1 cellular context compared by ENCODE assay signal in the genomic region with DNA sequence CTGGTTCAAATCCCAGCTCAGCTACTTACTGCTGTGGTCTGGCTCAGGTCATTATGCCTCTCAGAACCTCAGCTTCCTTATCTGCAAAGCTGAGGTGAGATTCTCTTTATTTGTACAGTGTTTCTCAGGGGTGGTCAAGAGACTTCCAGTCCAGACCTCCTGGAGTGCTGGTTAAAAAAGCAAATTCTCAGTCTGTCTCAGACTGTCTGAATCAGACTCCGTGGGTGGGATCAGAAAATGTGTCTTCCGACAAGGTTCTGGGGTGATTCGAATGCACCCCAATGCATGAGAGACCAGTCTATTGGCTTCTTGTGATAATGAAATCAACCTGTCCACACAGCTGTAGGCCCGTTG.
TF ChIP-seq lines count a peak whose summit lies in the region.

No MANE protein-coding gene starts in this region.

TF ChIP-seq in HCT116, 20 proteins besides CTCF, POLR2A, EP300 and RAD21 (continued from another document):
- TF ChIP-seq, protein P1, sequence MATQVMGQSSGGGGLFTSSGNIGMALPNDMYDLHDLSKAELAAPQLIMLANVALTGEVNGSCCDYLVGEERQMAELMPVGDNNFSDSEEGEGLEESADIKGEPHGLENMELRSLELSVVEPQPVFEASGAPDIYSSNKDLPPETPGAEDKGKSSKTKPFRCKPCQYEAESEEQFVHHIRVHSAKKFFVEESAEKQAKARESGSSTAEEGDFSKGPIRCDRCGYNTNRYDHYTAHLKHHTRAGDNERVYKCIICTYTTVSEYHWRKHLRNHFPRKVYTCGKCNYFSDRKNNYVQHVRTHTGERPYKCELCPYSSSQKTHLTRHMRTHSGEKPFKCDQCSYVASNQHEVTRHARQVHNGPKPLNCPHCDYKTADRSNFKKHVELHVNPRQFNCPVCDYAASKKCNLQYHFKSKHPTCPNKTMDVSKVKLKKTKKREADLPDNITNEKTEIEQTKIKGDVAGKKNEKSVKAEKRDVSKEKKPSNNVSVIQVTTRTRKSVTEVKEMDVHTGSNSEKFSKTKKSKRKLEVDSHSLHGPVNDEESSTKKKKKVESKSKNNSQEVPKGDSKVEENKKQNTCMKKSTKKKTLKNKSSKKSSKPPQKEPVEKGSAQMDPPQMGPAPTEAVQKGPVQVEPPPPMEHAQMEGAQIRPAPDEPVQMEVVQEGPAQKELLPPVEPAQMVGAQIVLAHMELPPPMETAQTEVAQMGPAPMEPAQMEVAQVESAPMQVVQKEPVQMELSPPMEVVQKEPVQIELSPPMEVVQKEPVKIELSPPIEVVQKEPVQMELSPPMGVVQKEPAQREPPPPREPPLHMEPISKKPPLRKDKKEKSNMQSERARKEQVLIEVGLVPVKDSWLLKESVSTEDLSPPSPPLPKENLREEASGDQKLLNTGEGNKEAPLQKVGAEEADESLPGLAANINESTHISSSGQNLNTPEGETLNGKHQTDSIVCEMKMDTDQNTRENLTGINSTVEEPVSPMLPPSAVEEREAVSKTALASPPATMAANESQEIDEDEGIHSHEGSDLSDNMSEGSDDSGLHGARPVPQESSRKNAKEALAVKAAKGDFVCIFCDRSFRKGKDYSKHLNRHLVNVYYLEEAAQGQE (IDR thresholded peaks at IDR 0.05; ENCODE audit: low read depth) = no peak
- TF ChIP-seq SIN3A (IDR thresholded peaks at IDR 0.05; ENCODE audit: low read depth) (no peak), ELF1 (IDR thresholded peaks at IDR 0.05; ENCODE audit: borderline replicate concordance, low read depth) (no peak), EGR1 (IDR thresholded peaks at IDR 0.05; ENCODE audit: low read depth) (no peak), CEBPB (IDR thresholded peaks at IDR 0.05; ENCODE audit: low read depth) (no peak)
